19 cellular contexts compared by ENCODE assay signal in genomic region chr10:128151031-128151430, GRCh38. TPM values are rescaled to one million over a fixed set of nuclear protein-coding genes. Genes with fewer than 3 reads are reported as not detected.
A peak's percentile ranks its signal among the peaks of the same experiment; 100 is the strongest.
DNase-seq lines count a peak whose midpoint lies in the region; ATAC-seq and TF ChIP-seq lines count a peak whose summit lies in the region.
"Had no signal": no experiment of that assay in that cellular context is flagged by ENCODE, and none has a peak within 500 bp of the region (broad histone marks: within the 10 kb centered on the region; RNA-seq: fewer than 3 reads in every experiment).

No MANE protein-coding gene starts in this region.

- H3K9me3 ChIP-seq in Caco-2: no peaks in the 10 kb centered on the region
- H3K9me3 ChIP-seq: esophagus muscularis mucosa had no signal

- DNase-seq in T-helper 1 cell (no peak), Caco-2 (no peak), natural killer cell (no peak), AG08396 (ENCODE audit: low spot score) (no peak)
- no peak for DNase-seq in activated naive CD8-positive, alpha-beta T cell treated with anti-CD3 and anti-CD28 coated beads, Interleukin-2, amount 10 ng/mL, durations not matched to agents 7 days and 5 days
- no peak for DNase-seq in activated effector memory CD4-positive, alpha-beta T cell treated with Interleukin-2 at 50 U/mL for 16 hours
- DNase-seq: activated gamma-delta T cell treated with Interleukin-2 at 50 U/mL for 16 hours; dorsolateral prefrontal cortex; HCEC 1CT; KBM-7; NCI-H1092; NCI-H2171; stimulated activated CD4-positive, alpha-beta T cell treated with anti-CD3 and anti-CD28 coated beads, Interleukin-15, amount 100 ng/mL, for 24 hours; stomach had no signal

- CTCF ChIA-PET in Caco-2 (lab: Charles Lee): interaction anchor here (0.5 to 2.6 kb wide), 2 partner anchors 33 to 73 kb away, joined by 3 to 16 read pairs; no protein-coding TSS in a partner anchor

- H3K36me3 Mint-ChIP-seq in T-helper 1 cell treated with Interleukin-12 subunit alpha and Interleukin-12 subunit beta and Interleukin-4 antibody, amounts not matched to agents 30 μg/mL and 1 μg/mL, for 36 hours (ENCODE audit: low read depth): no peaks in the 10 kb centered on the region
- no peaks in the 10 kb centered on the region for H3K36me3 Mint-ChIP-seq in Caco-2 (ENCODE audit: insufficient read depth, unreplicated experiment)
- H3K36me3 Mint-ChIP-seq in activated naive CD8-positive, alpha-beta T cell treated with anti-CD3 and anti-CD28 coated beads, Interleukin-2, amount 10 ng/mL, durations not matched to agents 7 days and 5 days: peaks cover 5% of the 10 kb centered on the region
- no peaks in the 10 kb centered on the region for H3K36me3 Mint-ChIP-seq in natural killer cell
- H3K36me3 Mint-ChIP-seq: CD14-positive monocyte had no signal

- POLR2A ChIA-PET in Caco-2 (lab: Charles Lee): no interaction called here
- POLR2A ChIA-PET in activated naive CD8-positive, alpha-beta T cell treated with anti-CD3 and anti-CD28 coated beads, Interleukin-2, amount 10 ng/mL, durations not matched to agents 7 days and 5 days (lab: Charles Lee): no interaction called here

- H3K27ac Mint-ChIP-seq in T-helper 1 cell treated with Interleukin-12 subunit alpha and Interleukin-12 subunit beta and Interleukin-4 antibody, amounts not matched to agents 30 μg/mL and 1 μg/mL, for 36 hours: no peak overlapping the region
- H3K27ac Mint-ChIP-seq in Caco-2 (ENCODE audit: unreplicated experiment) (no peak overlapping the region), natural killer cell (no peak overlapping the region)
- no peak overlapping the region for H3K27ac Mint-ChIP-seq in activated naive CD8-positive, alpha-beta T cell treated with anti-CD3 and anti-CD28 coated beads, Interleukin-2, amount 10 ng/mL, durations not matched to agents 7 days and 5 days
- H3K27ac Mint-ChIP-seq: CD14-positive monocyte had no signal

- no peak for TF ChIP-seq CTCF in Caco-2 (IDR thresholded peaks at IDR 0.05; ENCODE audit: insufficient read depth in 1 of 2, low read depth in 1 of 2, low read length in 1 of 2, severe bottlenecking in 1 of 2, unreplicated experiment in 1 of 2)
- TF ChIP-seq CTCF in natural killer cell (IDR thresholded peaks at IDR 0.05): no peak

- H3K4me3 ChIP-seq in Caco-2 (ENCODE audit: low read depth, low read length): no peak overlapping the region
- H3K4me3 ChIP-seq: SK-N-MC had no signal

- H3K9me3 Mint-ChIP-seq in T-helper 1 cell treated with Interleukin-12 subunit alpha and Interleukin-12 subunit beta and Interleukin-4 antibody, amounts not matched to agents 30 μg/mL and 1 μg/mL, for 36 hours: no peaks in the 10 kb centered on the region
- no peaks in the 10 kb centered on the region for H3K9me3 Mint-ChIP-seq in Caco-2 (ENCODE audit: unreplicated experiment)
- peaks cover 4% of the 10 kb centered on the region for H3K9me3 Mint-ChIP-seq in activated naive CD8-positive, alpha-beta T cell treated with anti-CD3 and anti-CD28 coated beads, Interleukin-2, amount 10 ng/mL, durations not matched to agents 7 days and 5 days
- H3K9me3 Mint-ChIP-seq in natural killer cell: no peaks in the 10 kb centered on the region
- H3K9me3 Mint-ChIP-seq: CD14-positive monocyte had no signal

- BruUV-seq in Caco-2 (replicated peaks; lab: Mats Ljungman, UMichigan): no TSS peak

- H3K4me1 Mint-ChIP-seq in T-helper 1 cell treated with Interleukin-12 subunit alpha and Interleukin-12 subunit beta and Interleukin-4 antibody, amounts not matched to agents 30 μg/mL and 1 μg/mL, for 36 hours (ENCODE audit: low read depth): peaks cover 9% of the 10 kb centered on the region
- peaks cover 6% of the 10 kb centered on the region for H3K4me1 Mint-ChIP-seq in Caco-2 (ENCODE audit: low read depth, unreplicated experiment)
- peaks cover 12% of the 10 kb centered on the region for H3K4me1 Mint-ChIP-seq in activated naive CD8-positive, alpha-beta T cell treated with anti-CD3 and anti-CD28 coated beads, Interleukin-2, amount 10 ng/mL, durations not matched to agents 7 days and 5 days
- H3K4me1 Mint-ChIP-seq in natural killer cell: peaks cover 5 to 8% of the 10 kb centered on the region in 2 donors

- H3K36me3 ChIP-seq in Caco-2 (ENCODE audit: control insufficient read depth, insufficient read depth, low read length): no peaks in the 10 kb centered on the region
- H3K36me3 ChIP-seq: esophagus muscularis mucosa, stomach had no signal

- ATAC-seq in activated naive CD8-positive, alpha-beta T cell treated with anti-CD3 and anti-CD28 coated beads, Interleukin-2, amount 10 ng/mL, durations not matched to agents 7 days and 5 days (ENCODE audit: low read depth): no peak
- ATAC-seq in natural killer cell (no peak), HG02759 (IDR thresholded peaks at IDR 0.05; ENCODE audit: unreplicated experiment) (no peak)

- H3K4me3 Mint-ChIP-seq in T-helper 1 cell treated with Interleukin-12 subunit alpha and Interleukin-12 subunit beta and Interleukin-4 antibody, amounts not matched to agents 30 μg/mL and 1 μg/mL, for 36 hours: peak overlapping the region; percentile 65
- peak overlapping the region; percentile 70 for H3K4me3 Mint-ChIP-seq in Caco-2 (ENCODE audit: unreplicated experiment)
- peak overlapping the region; percentile 25 for H3K4me3 Mint-ChIP-seq in activated naive CD8-positive, alpha-beta T cell treated with anti-CD3 and anti-CD28 coated beads, Interleukin-2, amount 10 ng/mL, durations not matched to agents 7 days and 5 days
- H3K4me3 Mint-ChIP-seq in natural killer cell: peak overlapping the region; percentile 72

- intact Hi-C loops in Caco-2 (cut with micrococcal nuclease; ENCODE audit: unreplicated experiment) (loop anchor here (2.0 kb wide), 1 partner anchor 62 kb away; no protein-coding TSS in a partner anchor), natural killer cell (cut with micrococcal nuclease) (loop anchor here (5.0 kb wide), 1 partner anchor 244 kb away; the partner anchor contains the start of gene PTPRE)

- H3K27me3 ChIP-seq in Caco-2 (replicated peaks; ENCODE audit: control insufficient read depth, insufficient read depth, low read length): no peaks in the 10 kb centered on the region

- peaks cover 42% of the 10 kb centered on the region for H3K27me3 Mint-ChIP-seq in T-helper 1 cell treated with Interleukin-12 subunit alpha and Interleukin-12 subunit beta and Interleukin-4 antibody, amounts not matched to agents 30 μg/mL and 1 μg/mL, for 36 hours (ENCODE audit: low read depth)
- H3K27me3 Mint-ChIP-seq in Caco-2 (ENCODE audit: insufficient read depth, unreplicated experiment) (no peaks in the 10 kb centered on the region), natural killer cell (ENCODE audit: low read depth in 2 of 2) (peaks cover 5 to 17% of the 10 kb centered on the region in 2 donors)
- H3K27me3 Mint-ChIP-seq in activated naive CD8-positive, alpha-beta T cell treated with anti-CD3 and anti-CD28 coated beads, Interleukin-2, amount 10 ng/mL, durations not matched to agents 7 days and 5 days: peaks cover 20% of the 10 kb centered on the region

- peaks cover 2% of the 10 kb centered on the region for H3K4me1 ChIP-seq in Caco-2

RNA-seq across cellular contexts. Expression of gene MKI67, which starts 24.8 kb away (rescaled TPM):
- total RNA-seq in Caco-2 (2022) (111 and 128 TPM in 2 replicates), natural killer cell (10 to 100 TPM in 1 of 3 donors, 1 to 10 TPM in 2; 5.3 to 10.0 (median 6.8) TPM)
- 100 to 1,000 TPM; 256 to 280 TPM for total RNA-seq in activated naive CD8-positive, alpha-beta T cell treated with anti-CD3 and anti-CD28 coated beads, Interleukin-2, amount 10 ng/mL, durations not matched to agents 7 days and 5 days

Comparison
In these comparisons a context has a peak if more than half of its experiments do, and no peak if none do; other contexts are left out.
1. RNA of gene MKI67, which starts 24.8 kb away (total RNA-seq): 256 to 280 TPM in activated naive CD8-positive, alpha-beta T cell treated with anti-CD3 and anti-CD28 coated beads, Interleukin-2, amount 10 ng/mL, durations not matched to agents 7 days and 5 days and 111 to 128 TPM in Caco-2; 5.3 to 10.0 TPM in natural killer cell; every median in the first group is over 10 times any median in the second.
2. Peak in every context shown above with its lines, with median percentiles within 50 percentile points of each other: H3K4me3 Mint-ChIP-seq.